3 cellular contexts compared by ENCODE assay signal in the genomic region with DNA sequence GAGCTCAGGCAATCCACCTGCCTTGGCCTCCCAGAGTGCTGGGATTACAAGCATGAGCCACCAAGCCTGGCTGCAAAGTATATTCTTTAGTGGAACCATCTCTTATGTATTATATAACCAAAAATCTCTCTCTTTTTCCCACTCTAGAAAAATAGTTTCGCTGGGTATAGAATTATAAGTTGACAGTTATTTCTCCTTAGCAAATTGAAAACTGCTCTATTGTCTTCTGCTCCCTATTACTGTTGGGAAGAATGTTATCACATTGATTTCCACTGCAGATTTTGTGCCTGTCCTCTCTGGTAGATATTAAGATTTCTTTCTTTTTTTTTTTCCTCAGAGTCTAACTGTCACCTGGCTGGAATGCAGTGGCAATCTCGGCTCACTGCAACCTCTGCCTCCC.
TF ChIP-seq lines count a peak whose summit lies in the region.

No MANE protein-coding gene starts in this region.

TF ChIP-seq in HepG2, 621 proteins besides CTCF, POLR2A, EP300 and RAD21:
- TF ChIP-seq HMG20A (CRISPR knock-in tag; IDR thresholded peaks at IDR 0.05; ENCODE audit: borderline replicate concordance), result no peak
- peak; percentile 94; the same call in 1 of the 2 replicates for TF ChIP-seq ZFP1 (CRISPR knock-in tag; IDR thresholded peaks at IDR 0.05)

TF ChIP-seq in HEK293, 187 proteins besides CTCF, POLR2A, EP300 and RAD21:
- TF ChIP-seq ZNF121 (tag by site-specific recombination; IDR thresholded peaks at IDR 0.05), result no peak
- no peak for TF ChIP-seq ZNF555 (tag by site-specific recombination; conservative IDR thresholded peaks at IDR 0.05)
- no peak for TF ChIP-seq ZBTB48 (tag by site-specific recombination; IDR thresholded peaks at IDR 0.05)
- TF ChIP-seq SETDB1 (IDR thresholded peaks at IDR 0.05; ENCODE audit: insufficient read length, low read length), result peak; percentile 66
- TF ChIP-seq ZNF114 (tag by site-specific recombination; IDR thresholded peaks at IDR 0.05), result no peak
- TF ChIP-seq ZNF654 (tag by site-specific recombination; IDR thresholded peaks at IDR 0.05; ENCODE audit: low read depth), result no peak
- TF ChIP-seq ZNF548 (tag by site-specific recombination; IDR thresholded peaks at IDR 0.05), result no peak
- TF ChIP-seq ZNF76 (tag by site-specific recombination; IDR thresholded peaks at IDR 0.05; ENCODE audit: borderline replicate concordance, low read depth), result no peak

TF ChIP-seq in K562, 482 proteins besides CTCF, POLR2A, EP300 and RAD21:
- TF ChIP-seq RBM17 (IDR thresholded peaks at IDR 0.05; ENCODE audit: borderline replicate concordance, low read depth, low read length) (no peak), TRIM24 (IDR thresholded peaks at IDR 0.05) (peak in 1 of 2 experiments; percentile 53; a peak in 1 of 4 replicates), MTA1 (IDR thresholded peaks at IDR 0.05; ENCODE audit: borderline replicate concordance) (no peak), CBX3 (IDR thresholded peaks at IDR 0.05; ENCODE audit: borderline replicate concordance in 1 of 2, low read length in 2 of 2) (peak in 1 of 2 experiments; percentile 84; a peak in 2 of 3 replicates), DNMT1 (IDR thresholded peaks at IDR 0.05) (no peak), STAT5A (IDR thresholded peaks at IDR 0.05; ENCODE audit: borderline replicate concordance, low read length) (no peak), TRIM28 (IDR thresholded peaks at IDR 0.05) (peak; percentile 94), HOXB6 (CRISPR knock-in tag; IDR thresholded peaks at IDR 0.05; ENCODE audit: borderline replicate concordance) (no peak), CEBPB (tag; IDR thresholded peaks at IDR 0.05) (no peak), ZFP1 (CRISPR knock-in tag; IDR thresholded peaks at IDR 0.05) (peak; percentile 89), ZNF696 (CRISPR knock-in tag; conservative IDR thresholded peaks at IDR 0.05) (no peak), SMAD2 (IDR thresholded peaks at IDR 0.05; ENCODE audit: low read depth, low read length) (no peak)
- TF ChIP-seq, protein P1, sequence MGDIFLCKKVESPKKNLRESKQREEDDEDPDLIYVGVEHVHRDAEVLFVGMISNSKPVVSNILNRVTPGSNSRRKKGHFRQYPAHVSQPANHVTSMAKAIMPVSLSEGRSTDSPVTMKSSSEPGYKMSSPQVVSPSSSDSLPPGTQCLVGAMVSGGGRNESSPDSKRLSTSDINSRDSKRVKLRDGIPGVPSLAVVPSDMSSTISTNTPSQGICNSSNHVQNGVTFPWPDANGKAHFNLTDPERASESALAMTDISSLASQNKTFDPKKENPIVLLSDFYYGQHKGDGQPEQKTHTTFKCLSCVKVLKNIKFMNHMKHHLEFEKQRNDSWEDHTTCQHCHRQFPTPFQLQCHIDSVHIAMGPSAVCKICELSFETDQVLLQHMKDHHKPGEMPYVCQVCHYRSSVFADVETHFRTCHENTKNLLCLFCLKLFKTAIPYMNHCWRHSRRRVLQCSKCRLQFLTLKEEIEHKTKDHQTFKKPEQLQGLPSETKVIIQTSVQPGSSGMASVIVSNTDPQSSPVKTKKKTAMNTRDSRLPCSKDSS (IDR thresholded peaks at IDR 0.05; ENCODE audit: low read depth, partially characterized antibody), result peak; percentile 65
- TF ChIP-seq, protein P2, sequence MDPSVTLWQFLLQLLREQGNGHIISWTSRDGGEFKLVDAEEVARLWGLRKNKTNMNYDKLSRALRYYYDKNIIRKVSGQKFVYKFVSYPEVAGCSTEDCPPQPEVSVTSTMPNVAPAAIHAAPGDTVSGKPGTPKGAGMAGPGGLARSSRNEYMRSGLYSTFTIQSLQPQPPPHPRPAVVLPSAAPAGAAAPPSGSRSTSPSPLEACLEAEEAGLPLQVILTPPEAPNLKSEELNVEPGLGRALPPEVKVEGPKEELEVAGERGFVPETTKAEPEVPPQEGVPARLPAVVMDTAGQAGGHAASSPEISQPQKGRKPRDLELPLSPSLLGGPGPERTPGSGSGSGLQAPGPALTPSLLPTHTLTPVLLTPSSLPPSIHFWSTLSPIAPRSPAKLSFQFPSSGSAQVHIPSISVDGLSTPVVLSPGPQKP (CRISPR knock-in tag; IDR thresholded peaks at IDR 0.05), result no peak
- TF ChIP-seq, protein P3, sequence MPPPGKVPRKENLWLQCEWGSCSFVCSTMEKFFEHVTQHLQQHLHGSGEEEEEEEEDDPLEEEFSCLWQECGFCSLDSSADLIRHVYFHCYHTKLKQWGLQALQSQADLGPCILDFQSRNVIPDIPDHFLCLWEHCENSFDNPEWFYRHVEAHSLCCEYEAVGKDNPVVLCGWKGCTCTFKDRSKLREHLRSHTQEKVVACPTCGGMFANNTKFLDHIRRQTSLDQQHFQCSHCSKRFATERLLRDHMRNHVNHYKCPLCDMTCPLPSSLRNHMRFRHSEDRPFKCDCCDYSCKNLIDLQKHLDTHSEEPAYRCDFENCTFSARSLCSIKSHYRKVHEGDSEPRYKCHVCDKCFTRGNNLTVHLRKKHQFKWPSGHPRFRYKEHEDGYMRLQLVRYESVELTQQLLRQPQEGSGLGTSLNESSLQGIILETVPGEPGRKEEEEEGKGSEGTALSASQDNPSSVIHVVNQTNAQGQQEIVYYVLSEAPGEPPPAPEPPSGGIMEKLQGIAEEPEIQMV (tag; conservative IDR thresholded peaks at IDR 0.05; ENCODE audit: low read depth), result no peak
